Comparison of ENCODE assay signal across 1 cellular context in the genomic region with DNA sequence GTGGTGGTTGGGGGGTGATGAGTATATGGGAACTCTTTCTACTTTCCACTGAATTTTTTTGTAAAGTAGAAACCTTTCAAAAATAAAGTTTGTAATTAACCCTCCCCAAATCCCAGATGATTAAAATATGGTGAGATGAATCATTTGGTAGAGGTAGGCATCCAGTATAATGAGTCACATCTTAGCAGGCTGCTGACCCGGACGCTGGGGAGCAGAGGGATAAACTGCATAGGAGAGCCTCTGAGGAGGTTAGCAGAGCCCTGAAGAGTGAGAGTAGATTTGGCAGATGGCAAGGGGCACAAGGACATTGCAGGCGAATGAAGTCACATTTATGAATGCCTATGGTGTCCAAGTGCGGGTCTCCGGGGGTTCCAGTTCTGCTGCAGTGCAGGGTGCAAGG.
TF ChIP-seq lines count a peak whose summit lies in the region.

No MANE protein-coding gene starts in this region.

TF ChIP-seq in H1, 55 proteins besides CTCF, POLR2A, EP300 and RAD21:
- TF ChIP-seq JUND (IDR thresholded peaks at IDR 0.05; ENCODE audit: low read length): no peak
- TF ChIP-seq HDAC6 (IDR thresholded peaks at IDR 0.05; ENCODE audit: low read depth, low read length): no peak
- TF ChIP-seq EZH2 (IDR thresholded peaks at IDR 0.05; ENCODE audit: low read depth, low read length, severe bottlenecking): no peak
- TF ChIP-seq CREB1 (IDR thresholded peaks at IDR 0.05): no peak
- TF ChIP-seq RBBP5 (IDR thresholded peaks at IDR 0.05; ENCODE audit: borderline replicate concordance, low read depth, low read length): no peak
- TF ChIP-seq SP1 (IDR thresholded peaks at IDR 0.05; ENCODE audit: low read depth, low read length): no peak
- no peak for TF ChIP-seq MAX (IDR thresholded peaks at IDR 0.05)
- TF ChIP-seq SIX5 (IDR thresholded peaks at IDR 0.05; ENCODE audit: low read depth, low read length): no peak
- no peak for TF ChIP-seq KDM1A (IDR thresholded peaks at IDR 0.05; ENCODE audit: borderline replicate concordance, low read length)
- TF ChIP-seq PHF8 (conservative IDR thresholded peaks at IDR 0.05; ENCODE audit: low read depth, low read length): no peak
- TF ChIP-seq JUN (IDR thresholded peaks at IDR 0.05; ENCODE audit: low read depth, low read length): no peak
